2 cellular contexts compared by ENCODE assay signal in the genomic region with DNA sequence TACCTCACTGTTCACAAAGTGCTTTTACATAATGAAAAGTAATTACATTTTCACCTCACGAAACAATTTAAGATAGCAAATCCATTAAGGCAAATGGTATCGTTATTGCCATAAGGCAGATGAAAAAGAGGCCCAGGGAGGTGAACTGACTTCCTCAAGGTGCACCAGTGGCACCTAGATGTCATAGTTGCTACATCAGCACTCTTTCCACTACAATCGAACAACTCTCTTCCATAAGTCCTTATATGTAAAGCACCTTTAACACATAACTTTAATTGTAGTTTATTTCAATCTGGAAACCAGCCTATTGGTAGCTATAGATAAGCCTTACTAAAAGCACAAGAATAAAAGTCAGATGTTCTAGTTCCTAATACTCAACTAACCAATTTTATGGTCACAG.
TF ChIP-seq lines count a peak whose summit lies in the region.

No MANE protein-coding gene starts in this region.

TF ChIP-seq in HEK293, 187 proteins besides CTCF, POLR2A, EP300 and RAD21 (continues in another document):
- TF ChIP-seq MEIS1 (CRISPR knock-in tag; IDR thresholded peaks at IDR 0.05; ENCODE audit: borderline replicate concordance) (no peak), KLF16 (tag by site-specific recombination; IDR thresholded peaks at IDR 0.05) (no peak), ZNF121 (tag by site-specific recombination; IDR thresholded peaks at IDR 0.05) (no peak), ZNF132 (tag by site-specific recombination; IDR thresholded peaks at IDR 0.05; ENCODE audit: borderline replicate concordance) (no peak), ZNF416 (tag by site-specific recombination; IDR thresholded peaks at IDR 0.05) (no peak), ZNF423 (tag by site-specific recombination; IDR thresholded peaks at IDR 0.05) (no peak), ZNF398 (tag by site-specific recombination; IDR thresholded peaks at IDR 0.05) (no peak), ZNF211 (tag by site-specific recombination; IDR thresholded peaks at IDR 0.05; ENCODE audit: low read depth) (no peak), SP7 (tag by site-specific recombination; IDR thresholded peaks at IDR 0.05) (no peak), ZNF623 (tag by site-specific recombination; IDR thresholded peaks at IDR 0.05) (no peak), PRDM4 (tag by site-specific recombination; IDR thresholded peaks at IDR 0.05) (no peak), YY1 (tag by site-specific recombination; IDR thresholded peaks at IDR 0.05) (no peak), ZBTB20 (tag by site-specific recombination; IDR thresholded peaks at IDR 0.05) (no peak), YY2 (tag by site-specific recombination; IDR thresholded peaks at IDR 0.05) (no peak), ZNF654 (tag by site-specific recombination; IDR thresholded peaks at IDR 0.05; ENCODE audit: low read depth) (no peak), KLF9 (tag by site-specific recombination; IDR thresholded peaks at IDR 0.05; ENCODE audit: low read depth) (no peak), ZFP37 (tag by site-specific recombination; IDR thresholded peaks at IDR 0.05) (no peak), ZNF37A (tag by site-specific recombination; IDR thresholded peaks at IDR 0.05) (no peak), ZNF112 (tag by site-specific recombination; IDR thresholded peaks at IDR 0.05) (no peak), ZNF292 (tag by site-specific recombination; IDR thresholded peaks at IDR 0.05; ENCODE audit: borderline replicate concordance, low read depth) (no peak)
- TF ChIP-seq, protein P1, sequence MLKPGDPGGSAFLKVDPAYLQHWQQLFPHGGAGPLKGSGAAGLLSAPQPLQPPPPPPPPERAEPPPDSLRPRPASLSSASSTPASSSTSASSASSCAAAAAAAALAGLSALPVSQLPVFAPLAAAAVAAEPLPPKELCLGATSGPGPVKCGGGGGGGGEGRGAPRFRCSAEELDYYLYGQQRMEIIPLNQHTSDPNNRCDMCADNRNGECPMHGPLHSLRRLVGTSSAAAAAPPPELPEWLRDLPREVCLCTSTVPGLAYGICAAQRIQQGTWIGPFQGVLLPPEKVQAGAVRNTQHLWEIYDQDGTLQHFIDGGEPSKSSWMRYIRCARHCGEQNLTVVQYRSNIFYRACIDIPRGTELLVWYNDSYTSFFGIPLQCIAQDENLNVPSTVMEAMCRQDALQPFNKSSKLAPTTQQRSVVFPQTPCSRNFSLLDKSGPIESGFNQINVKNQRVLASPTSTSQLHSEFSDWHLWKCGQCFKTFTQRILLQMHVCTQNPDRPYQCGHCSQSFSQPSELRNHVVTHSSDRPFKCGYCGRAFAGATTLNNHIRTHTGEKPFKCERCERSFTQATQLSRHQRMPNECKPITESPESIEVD (tag by site-specific recombination; IDR thresholded peaks at IDR 0.05): peak; percentile 80; the same call in 1 of the 2 replicates
- TF ChIP-seq, protein P2, sequence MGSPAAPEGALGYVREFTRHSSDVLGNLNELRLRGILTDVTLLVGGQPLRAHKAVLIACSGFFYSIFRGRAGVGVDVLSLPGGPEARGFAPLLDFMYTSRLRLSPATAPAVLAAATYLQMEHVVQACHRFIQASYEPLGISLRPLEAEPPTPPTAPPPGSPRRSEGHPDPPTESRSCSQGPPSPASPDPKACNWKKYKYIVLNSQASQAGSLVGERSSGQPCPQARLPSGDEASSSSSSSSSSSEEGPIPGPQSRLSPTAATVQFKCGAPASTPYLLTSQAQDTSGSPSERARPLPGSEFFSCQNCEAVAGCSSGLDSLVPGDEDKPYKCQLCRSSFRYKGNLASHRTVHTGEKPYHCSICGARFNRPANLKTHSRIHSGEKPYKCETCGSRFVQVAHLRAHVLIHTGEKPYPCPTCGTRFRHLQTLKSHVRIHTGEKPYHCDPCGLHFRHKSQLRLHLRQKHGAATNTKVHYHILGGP (tag by site-specific recombination; IDR thresholded peaks at IDR 0.05): no peak
- TF ChIP-seq, protein P3, sequence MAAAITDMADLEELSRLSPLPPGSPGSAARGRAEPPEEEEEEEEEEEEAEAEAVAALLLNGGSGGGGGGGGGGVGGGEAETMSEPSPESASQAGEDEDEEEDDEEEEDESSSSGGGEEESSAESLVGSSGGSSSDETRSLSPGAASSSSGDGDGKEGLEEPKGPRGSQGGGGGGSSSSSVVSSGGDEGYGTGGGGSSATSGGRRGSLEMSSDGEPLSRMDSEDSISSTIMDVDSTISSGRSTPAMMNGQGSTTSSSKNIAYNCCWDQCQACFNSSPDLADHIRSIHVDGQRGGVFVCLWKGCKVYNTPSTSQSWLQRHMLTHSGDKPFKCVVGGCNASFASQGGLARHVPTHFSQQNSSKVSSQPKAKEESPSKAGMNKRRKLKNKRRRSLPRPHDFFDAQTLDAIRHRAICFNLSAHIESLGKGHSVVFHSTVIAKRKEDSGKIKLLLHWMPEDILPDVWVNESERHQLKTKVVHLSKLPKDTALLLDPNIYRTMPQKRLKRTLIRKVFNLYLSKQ (tag by site-specific recombination; IDR thresholded peaks at IDR 0.05; ENCODE audit: borderline replicate concordance): no peak

TF ChIP-seq in H1, 55 proteins besides CTCF, POLR2A, EP300 and RAD21:
- peak; percentile 7; the same call in 1 of the 2 replicates for TF ChIP-seq MAFK (IDR thresholded peaks at IDR 0.05; ENCODE audit: low read depth, low read length)
- TF ChIP-seq RXRA (IDR thresholded peaks at IDR 0.05; ENCODE audit: insufficient read depth, low read depth, low read length): no peak
